ENCODE assay signal across 33 cellular contexts in the genomic region with DNA sequence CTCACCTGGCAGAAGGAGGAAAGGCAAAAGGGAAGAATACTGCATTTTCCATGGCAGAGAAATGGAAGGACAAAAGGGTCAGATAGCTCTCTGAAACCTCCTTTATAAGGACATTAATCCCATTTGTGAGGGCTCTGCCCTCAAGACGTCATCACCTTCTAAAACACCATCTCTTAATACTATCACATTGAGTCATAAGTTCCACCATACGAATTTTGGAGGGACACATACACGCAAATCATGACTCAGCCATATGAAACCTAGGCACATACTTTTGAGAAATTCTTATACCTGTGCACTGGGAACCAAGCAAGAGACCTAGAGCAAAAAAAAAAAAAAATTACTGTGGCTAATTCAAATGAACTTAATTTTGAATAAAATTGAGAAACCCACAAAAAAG.
"Had no signal": no experiment of that assay in that cellular context is flagged by ENCODE, and none has a peak within 500 bp of the region (broad histone marks: within the 10 kb centered on the region; RNA-seq: fewer than 3 reads in every experiment).

No MANE protein-coding gene starts in this region.

- H3K4me3 ChIP-seq: cardiac muscle cell, Peyer's patch, SJCRH30, SK-N-MC had no signal

- H3K36me3 Mint-ChIP-seq: activated naive CD8-positive, alpha-beta T cell treated with anti-CD3 and anti-CD28 coated beads for 36 hours had no signal

- H3K4me1 Mint-ChIP-seq: activated naive CD8-positive, alpha-beta T cell treated with anti-CD3 and anti-CD28 coated beads for 36 hours; activated T-helper 17 cell treated with anti-CD3 and anti-CD28 coated beads, Interleukin-2, amount 50 U/mL, for 72 hours; central memory CD8-positive, alpha-beta T cell had no signal

- H3K27ac ChIP-seq: brain microvascular endothelial cell, cardiac muscle cell, Peyer's patch, SJCRH30, SK-N-MC, WERI-Rb-1 had no signal

- H3K4me1 ChIP-seq: Peyer's patch, SJCRH30 had no signal

- H3K9me3 ChIP-seq: SJCRH30 had no signal

- H3K27ac Mint-ChIP-seq: activated CD8-positive, alpha-beta T cell treated with anti-CD3 and anti-CD28 coated beads for 36 hours; activated naive CD8-positive, alpha-beta T cell treated with anti-CD3 and anti-CD28 coated beads for 36 hours; activated T-cell treated with anti-CD3 and anti-CD28 coated beads, Interleukin-2, amount 50 U/mL, for 72 hours; activated T-helper 17 cell treated with anti-CD3 and anti-CD28 coated beads, Interleukin-2, amount 50 U/mL, for 72 hours had no signal

- DNase-seq: activated CD4-positive, alpha-beta T cell treated with anti-CD3 and anti-CD28 coated beads for 1 hour; activated CD4-positive, alpha-beta T cell treated with anti-CD3 and anti-CD28 coated beads for 48 hours; activated CD4-positive, CD25-positive, alpha-beta regulatory T cell; activated CD8-positive, alpha-beta T cell treated with anti-CD3 and anti-CD28 coated beads for 36 hours; activated effector memory CD4-positive, alpha-beta T cell treated with anti-CD3 and anti-CD28 coated beads, Interleukin-2, amount 50 U/mL, for 16 hours; activated naive CD4-positive, alpha-beta T cell; activated naive CD4-positive, alpha-beta T cell treated with anti-CD3 and anti-CD28 coated beads, Interleukin-2, amount 50 U/mL, for 16 hours; activated naive CD8-positive, alpha-beta T cell treated with anti-CD3 and anti-CD28 coated beads for 36 hours; activated T-cell treated with anti-CD3 and anti-CD28 coated beads, Interleukin-2, amount 50 U/mL, for 1 hour; activated T-cell treated with anti-CD3 and anti-CD28 coated beads, Interleukin-2, amount 50 U/mL, for 72 hours; amniotic stem cell; aorta; brain microvascular endothelial cell; NCI-H1105; NCI-H1417 treated with DMSO at 0.1 percent for 48 hours; NCI-H1694; NCI-H1930; NCI-H2081 treated with DMSO at 0.1 percent for 48 hours; NCI-H510A; NCI-H526; NCI-H748 treated with DMSO at 0.1 percent for 48 hours; NK-92 treated with Interleukin-12 subunit alpha and Interleukin-12 subunit beta, amount 100 ng/mL, for 24 hours; PC-3; Peyer's patch; RPMI8226; SJCRH30; T1000; WERI-Rb-1 had no signal

- H3K27me3 ChIP-seq: brain microvascular endothelial cell, cardiac muscle cell, Peyer's patch, SJCRH30 had no signal

- H3K27me3 Mint-ChIP-seq: activated CD8-positive, alpha-beta T cell treated with anti-CD3 and anti-CD28 coated beads for 36 hours; activated naive CD8-positive, alpha-beta T cell treated with anti-CD3 and anti-CD28 coated beads for 36 hours; activated T-helper 17 cell treated with anti-CD3 and anti-CD28 coated beads, Interleukin-2, amount 50 U/mL, for 72 hours; central memory CD8-positive, alpha-beta T cell had no signal

- H3K4me3 Mint-ChIP-seq: activated CD8-positive, alpha-beta T cell treated with anti-CD3 and anti-CD28 coated beads for 36 hours; activated naive CD8-positive, alpha-beta T cell treated with anti-CD3 and anti-CD28 coated beads for 36 hours; activated T-cell treated with anti-CD3 and anti-CD28 coated beads, Interleukin-2, amount 50 U/mL, for 72 hours; activated T-helper 17 cell treated with anti-CD3 and anti-CD28 coated beads, Interleukin-2, amount 50 U/mL, for 72 hours; central memory CD8-positive, alpha-beta T cell had no signal

- H3K36me3 ChIP-seq: brain microvascular endothelial cell, cardiac muscle cell, Peyer's patch, SJCRH30, WERI-Rb-1 had no signal

- ATAC-seq: activated CD8-positive, alpha-beta T cell treated with anti-CD3 and anti-CD28 coated beads for 36 hours; activated T-cell treated with anti-CD3 and anti-CD28 coated beads, Interleukin-2, amount 50 U/mL, for 72 hours; activated T-helper 17 cell treated with anti-CD3 and anti-CD28 coated beads, Interleukin-2, amount 50 U/mL, for 72 hours; PC-3; Right ventricle myocardium inferior had no signal
